Comparison of ENCODE assay signal across 8 cellular contexts in genomic region chr1:243114059-243114713, GRCh38.
A peak's percentile ranks its signal among the peaks of the same experiment; 100 is the strongest.
DNase-seq lines count a peak whose midpoint lies in the region; ATAC-seq and TF ChIP-seq lines count a peak whose summit lies in the region.
"Not testable (repeated sequence)": the region's sequence is repeated elsewhere in the genome, so short reads cannot be mapped to it uniquely, and the experiment has no call there.

No MANE protein-coding gene starts in this region.

- not testable (repeated sequence) for H3K9me3 Mint-ChIP-seq in stimulated activated memory B cell treated with anti-CD40 and anti-IgM and Interleukin-4, amounts not matched to agents 10 μg/mL and 1 μg/mL and 100 μg/mL, for 72 hours

- not testable (repeated sequence) for H3K27me3 Mint-ChIP-seq in stimulated activated memory B cell treated with anti-CD40 and anti-IgM and Interleukin-4, amounts not matched to agents 10 μg/mL and 1 μg/mL and 100 μg/mL, for 72 hours

- DNase-seq in GF-D8 (lab: John Stamatoyannopoulos, UW) (peak; percentile 2), NCI-H526 (lab: John Stamatoyannopoulos, UW) (peak; percentile 58 to 77)
- peak; percentile 18 to 20 for DNase-seq in activated T-cell treated with anti-CD3 and anti-CD28 coated beads, Interleukin-2, amount 50 U/mL, for 48 hours
- not testable (repeated sequence) for DNase-seq in foreskin keratinocyte

- ATAC-seq in GM19397 (IDR thresholded peaks at IDR 0.05; ENCODE audit: unreplicated experiment) = peak; percentile 91
- peak; percentile 85 for ATAC-seq in HG02763 (IDR thresholded peaks at IDR 0.05; ENCODE audit: unreplicated experiment)
- ATAC-seq in HG03575 (IDR thresholded peaks at IDR 0.05; ENCODE audit: extremely low read depth, insufficient number of reproducible peaks, low FRiP score, unreplicated experiment) = peak; percentile 87
- peak; percentile 38 for ATAC-seq in foreskin keratinocyte
- ATAC-seq in stimulated activated memory B cell treated with anti-CD40 and anti-IgM and Interleukin-4, amounts not matched to agents 10 μg/mL and 1 μg/mL and 100 μg/mL, for 72 hours = peak; percentile 82

- not testable (repeated sequence) for TF ChIP-seq CTCF in foreskin keratinocyte (conservative IDR thresholded peaks at IDR 0.05)

- not testable (repeated sequence) for H3K4me1 ChIP-seq in foreskin keratinocyte

- not testable (repeated sequence) for H3K36me3 Mint-ChIP-seq in stimulated activated memory B cell treated with anti-CD40 and anti-IgM and Interleukin-4, amounts not matched to agents 10 μg/mL and 1 μg/mL and 100 μg/mL, for 72 hours

- H3K27ac Mint-ChIP-seq in stimulated activated memory B cell treated with anti-CD40 and anti-IgM and Interleukin-4, amounts not matched to agents 10 μg/mL and 1 μg/mL and 100 μg/mL, for 72 hours = peak overlapping the region; percentile 10

- peak overlapping the region; percentile 60 for H3K4me3 Mint-ChIP-seq in stimulated activated memory B cell treated with anti-CD40 and anti-IgM and Interleukin-4, amounts not matched to agents 10 μg/mL and 1 μg/mL and 100 μg/mL, for 72 hours

- H3K27ac ChIP-seq in foreskin keratinocyte = not testable (repeated sequence)

- not testable (repeated sequence) for H3K27me3 ChIP-seq in foreskin keratinocyte

- H3K4me1 Mint-ChIP-seq in stimulated activated memory B cell treated with anti-CD40 and anti-IgM and Interleukin-4, amounts not matched to agents 10 μg/mL and 1 μg/mL and 100 μg/mL, for 72 hours = peaks cover 24% of the 10 kb centered on the region

Comparison
In these comparisons a context has a peak if more than half of its experiments do, and no peak if none do; other contexts are left out.
1. ATAC-seq: peak in every context shown above with its lines; median percentile 91 in GM19397; 87 in HG03575; 85 in HG02763; 82 in stimulated activated memory B cell treated with anti-CD40 and anti-IgM and Interleukin-4, amounts not matched to agents 10 μg/mL and 1 μg/mL and 100 μg/mL, for 72 hours; 38 in foreskin keratinocyte.